In the genomic region with DNA sequence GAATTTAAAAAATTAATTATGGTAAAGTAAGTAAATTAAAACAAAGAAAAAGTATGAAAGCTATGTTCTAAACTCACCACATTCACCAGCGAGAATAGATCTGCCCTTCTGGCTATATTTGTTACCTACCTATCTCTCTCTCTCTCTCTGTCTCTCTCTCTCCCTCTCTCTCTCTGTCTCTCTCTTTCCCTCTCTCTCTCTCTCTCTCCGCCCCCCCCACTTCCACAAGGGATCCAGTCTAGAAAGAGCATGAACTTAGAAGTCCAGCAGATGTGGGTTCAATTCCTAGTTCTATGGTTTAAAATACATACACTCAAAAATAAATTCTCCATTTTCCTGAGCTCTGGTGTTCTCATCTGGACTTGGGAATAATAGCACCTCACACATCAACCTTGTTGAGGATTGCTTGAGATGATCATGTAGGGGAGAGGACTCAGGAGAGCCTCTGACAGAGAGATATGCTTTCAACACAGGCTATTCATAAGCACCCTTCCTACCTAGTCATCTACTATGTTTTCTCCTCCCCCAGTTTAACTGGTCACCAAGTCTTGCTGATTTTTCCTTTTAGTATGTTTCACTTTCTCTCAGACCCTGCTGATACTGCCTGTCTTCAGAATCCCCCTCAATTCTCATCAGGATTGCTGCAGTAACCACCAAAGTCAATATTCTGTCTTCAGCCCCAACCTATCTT, we compare ENCODE assay signal across 24 cellular contexts.
DNase-seq lines count a peak whose midpoint lies in the region; ATAC-seq and TF ChIP-seq lines count a peak whose summit lies in the region.
"Had no signal": no experiment of that assay in that cellular context is flagged by ENCODE, and none has a peak within 500 bp of the region (broad histone marks: within the 10 kb centered on the region; RNA-seq: fewer than 3 reads in every experiment).

No MANE protein-coding gene starts in this region.

- no peaks in the 10 kb centered on the region for H3K36me3 ChIP-seq in HCT116 (ENCODE audit: control insufficient read depth in 1 of 2, insufficient read depth in 2 of 2, low read length in 2 of 2)

- no peaks in the 10 kb centered on the region for H3K9me2 ChIP-seq in HCT116 (ENCODE audit: insufficient read depth)
- H3K9me2 ChIP-seq: SK-N-SH had no signal

- intact Hi-C loops in HCT116 (cut with micrococcal nuclease) = no loop called here

- no peak overlapping the region for H3K4me2 ChIP-seq in HCT116 (ENCODE audit: low read length)
- H3K4me2 ChIP-seq: SK-N-SH had no signal

- CTCF ChIA-PET in HCT116 (lab: Charles Lee) = no interaction called here

- H3K9me3 ChIP-seq in HCT116 (ENCODE audit: control insufficient read depth in 1 of 2, insufficient read depth in 1 of 2, low read depth in 1 of 2, low read length in 2 of 2) = no peaks in the 10 kb centered on the region
- H3K9me3 ChIP-seq: body of pancreas, HAP-1, SK-N-SH had no signal

- no peak overlapping the region for H3K9ac ChIP-seq in HCT116 (ENCODE audit: low read length)
- H3K9ac ChIP-seq: SK-N-SH had no signal

- DNase-seq in HCT116 (ENCODE audit: low read depth, low spot score) = no peak
- DNase-seq in amniotic epithelial cell (ENCODE audit: low read depth) = peak; percentile 22
- DNase-seq in activated naive CD4-positive, alpha-beta T cell (lab: John Stamatoyannopoulos, UW) = no peak
- DNase-seq in SW480 (ENCODE audit: low spot score) = no peak
- DNase-seq in HT-29 (ENCODE audit: low spot score) = no peak
- DNase-seq: activated CD4-positive, alpha-beta T cell treated with anti-CD3 and anti-CD28 coated beads for 4 hours; activated naive CD8-positive, alpha-beta T cell treated with anti-CD3 and anti-CD28 coated beads, Interleukin-2, amount 10 ng/mL, durations not matched to agents 7 days and 5 days; body of pancreas; glutamatergic neuron; Kasumi-1; kidney; natural killer cell; NCI-H187; NCI-H2227 treated with DMSO at 0.1 percent for 48 hours; NCI-H69; SK-N-SH; stimulated activated CD4-positive, alpha-beta T cell treated with anti-CD3 and anti-CD28 coated beads, Interleukin-1b, Interleukin-23, amount 100 ng/mL, for 48 hours had no signal

- no peak for TF ChIP-seq RAD21 in HCT116 (IDR thresholded peaks at IDR 0.05; ENCODE audit: low read depth)

- H3K79me2 ChIP-seq in HCT116 (ENCODE audit: insufficient read depth, low read length) = no peaks in the 10 kb centered on the region

- H3K27me3 ChIP-seq in HCT116 (ENCODE audit: insufficient read depth, low read length) = no peaks in the 10 kb centered on the region
- H3K27me3 ChIP-seq: body of pancreas had no signal

- H2AFZ ChIP-seq in HCT116 (ENCODE audit: low read depth, low read length, poor library complexity, severe bottlenecking) = no peak overlapping the region

- no peak for TF ChIP-seq CTCF in HCT116 (IDR thresholded peaks at IDR 0.05 in 2 of 3, conservative IDR thresholded peaks at IDR 0.05 in 1 of 3; ENCODE audit: borderline replicate concordance in 1 of 3, insufficient read depth in 1 of 3, low read depth in 2 of 3, low read length in 2 of 3)

- peak; percentile 57 for ATAC-seq in GM18873 (IDR thresholded peaks at IDR 0.05; ENCODE audit: low FRiP score, unreplicated experiment)
- ATAC-seq in HCT116 = no peak
- peak; percentile 54 for ATAC-seq in HG03108 (IDR thresholded peaks at IDR 0.05; ENCODE audit: unreplicated experiment)
- ATAC-seq in GM21717 (IDR thresholded peaks at IDR 0.05; ENCODE audit: unreplicated experiment) = no peak
- ATAC-seq: body of pancreas, GM12878, natural killer cell had no signal

- TF ChIP-seq POLR2A in HCT116 (IDR thresholded peaks at IDR 0.05; ENCODE audit: borderline replicate concordance, extremely low read depth, insufficient read depth, insufficient read length) = no peak

- no peaks in the 10 kb centered on the region for H3K4me1 ChIP-seq in HCT116 (ENCODE audit: control insufficient read depth in 1 of 2, insufficient read depth in 2 of 2, low read length in 2 of 2)
- H3K4me1 ChIP-seq: HAP-1 had no signal

- no peak overlapping the region for H3K4me3 ChIP-seq in HCT116 (replicated peaks in 1 of 2; ENCODE audit: low read depth in 1 of 2, low read length in 2 of 2)
- H3K4me3 ChIP-seq: body of pancreas, GM12878, HAP-1, skin epidermis had no signal

- RAD21 ChIA-PET in HCT116 (lab: Charles Lee; ENCODE audit: low non-redundant PET in 1 of 2, low total read pairs in 2 of 2, uncharacterized antibody in 2 of 2, unreplicated experiment in 2 of 2) = no interaction called here

- BruUV-seq in HCT116 (replicated peaks; lab: Mats Ljungman, UMichigan) = no TSS peak

- POLR2A ChIA-PET in HCT116 (lab: Charles Lee) = no interaction called here

- H4K20me1 ChIP-seq in HCT116 (ENCODE audit: insufficient read depth) = no peaks in the 10 kb centered on the region

- no peak overlapping the region for H3K27ac ChIP-seq in HCT116 (ENCODE audit: low read depth, low read length)
- H3K27ac ChIP-seq: body of pancreas, epithelial cell of prostate, skin epidermis had no signal

TF ChIP-seq in HCT116, 20 proteins besides CTCF, POLR2A, EP300 and RAD21:
- TF ChIP-seq, protein P1, sequence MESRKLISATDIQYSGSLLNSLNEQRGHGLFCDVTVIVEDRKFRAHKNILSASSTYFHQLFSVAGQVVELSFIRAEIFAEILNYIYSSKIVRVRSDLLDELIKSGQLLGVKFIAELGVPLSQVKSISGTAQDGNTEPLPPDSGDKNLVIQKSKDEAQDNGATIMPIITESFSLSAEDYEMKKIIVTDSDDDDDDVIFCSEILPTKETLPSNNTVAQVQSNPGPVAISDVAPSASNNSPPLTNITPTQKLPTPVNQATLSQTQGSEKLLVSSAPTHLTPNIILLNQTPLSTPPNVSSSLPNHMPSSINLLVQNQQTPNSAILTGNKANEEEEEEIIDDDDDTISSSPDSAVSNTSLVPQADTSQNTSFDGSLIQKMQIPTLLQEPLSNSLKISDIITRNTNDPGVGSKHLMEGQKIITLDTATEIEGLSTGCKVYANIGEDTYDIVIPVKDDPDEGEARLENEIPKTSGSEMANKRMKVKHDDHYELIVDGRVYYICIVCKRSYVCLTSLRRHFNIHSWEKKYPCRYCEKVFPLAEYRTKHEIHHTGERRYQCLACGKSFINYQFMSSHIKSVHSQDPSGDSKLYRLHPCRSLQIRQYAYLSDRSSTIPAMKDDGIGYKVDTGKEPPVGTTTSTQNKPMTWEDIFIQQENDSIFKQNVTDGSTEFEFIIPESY (IDR thresholded peaks at IDR 0.05; ENCODE audit: extremely low read depth, insufficient replicate concordance, low read length) = no peak
- TF ChIP-seq POLR2AphosphoS5 (IDR thresholded peaks at IDR 0.05; ENCODE audit: low read depth, low read length) = 0 out of 2 replicates have a peak, but pooled peaks have one; percentile 23

Comparison
In these comparisons a context has a peak if more than half of its experiments do, and no peak if none do; other contexts are left out.
1. ATAC-seq: peak in GM18873 (single experiment) and HG03108 (single experiment); none in HCT116 (single experiment) and GM21717 (single experiment).